Comparison of ENCODE assay signal across 24 cellular contexts in the genomic region with DNA sequence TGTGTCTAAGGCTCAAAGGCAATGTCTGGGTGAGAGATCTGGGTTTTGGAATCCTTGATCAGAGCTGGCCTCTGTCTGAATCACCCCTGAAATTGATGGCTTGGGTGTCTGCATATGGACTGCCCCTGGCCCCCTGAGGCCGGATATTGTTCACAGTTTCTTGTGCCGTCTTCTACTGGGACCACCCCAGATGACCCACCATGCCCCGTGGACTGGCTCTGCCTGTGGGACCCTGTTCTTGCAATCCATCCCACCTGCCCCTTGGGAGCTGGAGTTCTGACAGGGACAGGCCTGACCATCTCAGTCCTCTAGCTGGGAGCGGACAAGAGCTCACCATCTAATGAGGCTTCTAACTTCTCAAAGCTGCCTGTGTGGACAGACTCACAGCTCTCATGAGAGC.
"Had no signal": no experiment of that assay in that cellular context is flagged by ENCODE, and none has a peak within 500 bp of the region (broad histone marks: within the 10 kb centered on the region; RNA-seq: fewer than 3 reads in every experiment).

No MANE protein-coding gene starts in this region.

- H3K27ac ChIP-seq: colonic mucosa, coronary artery, dorsolateral prefrontal cortex, epithelial cell of prostate, esophagus muscularis mucosa, esophagus squamous epithelium, foreskin keratinocyte, gastrocnemius medialis, gastroesophageal sphincter, heart left ventricle, heart right ventricle had no signal

- H3K36me3 ChIP-seq: colonic mucosa, esophagus muscularis mucosa, esophagus squamous epithelium, gastrocnemius medialis, gastroesophageal sphincter, heart left ventricle, heart right ventricle had no signal

- H3K27me3 ChIP-seq: colonic mucosa, gastrocnemius medialis, heart left ventricle, heart right ventricle had no signal

- H3K9me3 ChIP-seq: colonic mucosa, esophagus muscularis mucosa, esophagus squamous epithelium, gastrocnemius medialis, gastroesophageal sphincter, heart left ventricle, heart right ventricle had no signal

- H3K27ac Mint-ChIP-seq: dendritic cell treated with granulocyte-macrophage colony-stimulating factor and Interleukin-4, amounts not matched to agents 40 ng/mL and 50 ng/mL, for 4 days; effector memory CD8-positive, alpha-beta T cell had no signal

- H3K4me1 ChIP-seq: colonic mucosa, gastrocnemius medialis, heart left ventricle, heart right ventricle had no signal

- ATAC-seq: effector memory CD8-positive, alpha-beta T cell; esophagus mucosa; foreskin keratinocyte; gastrocnemius medialis; gastroesophageal sphincter; heart left ventricle; heart right ventricle had no signal

- H3K4me3 ChIP-seq: colonic mucosa, coronary artery, dorsolateral prefrontal cortex, esophagus muscularis mucosa, esophagus squamous epithelium, gastrocnemius medialis, gastroesophageal sphincter, heart left ventricle, heart right ventricle had no signal

- DNase-seq: colonic mucosa; cortex of kidney; dermis blood vessel endothelial cell; dorsolateral prefrontal cortex; effector CD4-positive, alpha-beta T cell; effector CD8-positive, alpha-beta T cell; effector memory CD4-positive, alpha-beta T cell; effector memory CD8-positive, alpha-beta T cell; erythroblast; esophagus squamous epithelium; foreskin fibroblast; foreskin keratinocyte; foreskin melanocyte; gastrocnemius medialis; glutamatergic neuron; head of caudate nucleus; heart left ventricle; heart right ventricle had no signal

- H3K9me3 Mint-ChIP-seq: dendritic cell treated with granulocyte-macrophage colony-stimulating factor and Interleukin-4, amounts not matched to agents 40 ng/mL and 50 ng/mL, for 4 days; effector memory CD8-positive, alpha-beta T cell had no signal

- H3K4me3 Mint-ChIP-seq: dendritic cell treated with granulocyte-macrophage colony-stimulating factor and Interleukin-4, amounts not matched to agents 40 ng/mL and 50 ng/mL, for 4 days; effector memory CD8-positive, alpha-beta T cell had no signal
